Comparison of ENCODE assay signal across 9 cellular contexts in the genomic region with DNA sequence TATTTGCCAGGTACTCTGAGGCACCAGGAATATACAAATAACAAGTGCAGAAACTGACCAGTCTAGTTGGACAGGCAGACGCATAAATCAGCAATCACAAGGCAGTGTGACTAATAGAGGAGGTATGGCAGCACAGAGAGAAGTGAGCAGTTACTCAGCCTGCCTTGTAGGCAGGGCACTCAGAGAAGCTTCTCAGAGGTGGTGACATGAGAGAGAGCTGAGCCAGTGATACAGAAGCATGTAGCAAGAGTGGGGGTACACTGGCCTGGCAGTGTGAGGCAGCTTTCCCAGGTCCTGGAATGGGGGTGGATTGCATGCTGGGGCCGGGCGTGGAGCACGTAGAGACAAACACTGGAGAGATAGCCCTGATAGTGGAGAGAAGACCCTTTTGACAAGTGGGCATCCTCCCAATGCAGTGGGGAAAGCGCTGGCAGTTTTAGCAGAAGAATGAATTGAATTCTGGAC. TPM values are rescaled to one million over a fixed set of nuclear protein-coding genes. Genes with fewer than 3 reads are reported as not detected.
DNase-seq lines count a peak whose midpoint lies in the region; ATAC-seq and TF ChIP-seq lines count a peak whose summit lies in the region.
"Had no signal": no experiment of that assay in that cellular context is flagged by ENCODE, and none has a peak within 500 bp of the region (broad histone marks: within the 10 kb centered on the region; RNA-seq: fewer than 3 reads in every experiment).

No MANE protein-coding gene starts in this region.

- H3K27me3 ChIP-seq in ascending aorta (no peaks in the 10 kb centered on the region), hepatocyte (no peaks in the 10 kb centered on the region)

- POLR2A ChIA-PET in HEK293 (lab: Yijun Ruan, JAX) = interaction anchor here (0.6 to 3.1 kb wide), 6 partner anchors 8 to 94 kb away, joined by 3 to 17 read pairs (median 5); a partner anchor contains a TSS

- DNase-seq in ascending aorta (ENCODE audit: low spot score in 2 of 2) (peak; percentile 66 to 91), hepatocyte (ENCODE audit: low spot score) (peak; percentile 89), SHP77 (lab: John Stamatoyannopoulos, UW) (no peak)
- DNase-seq in effector CD4-positive, alpha-beta T cell = no peak
- DNase-seq: naive thymus-derived CD8-positive, alpha-beta T cell had no signal

- ATAC-seq in HG02870 (IDR thresholded peaks at IDR 0.05; ENCODE audit: unreplicated experiment) (no peak), GM19455 (IDR thresholded peaks at IDR 0.05; ENCODE audit: unreplicated experiment) (no peak)
- ATAC-seq: naive thymus-derived CD8-positive, alpha-beta T cell had no signal

- H3K4me2 ChIP-seq in hepatocyte = peak overlapping the region; percentile 41

- WGBS in hepatocyte (ENCODE audit: low lambda C conversion rate, missing lambda C conversion rate) = 51% methylated on average over 5 of the region's 5 CpGs

- no peak for TF ChIP-seq CTCF in HEK293 (tag by site-specific recombination; IDR thresholded peaks at IDR 0.05)
- no peak for TF ChIP-seq CTCF in ascending aorta (IDR thresholded peaks at IDR 0.05)
- TF ChIP-seq CTCF in hepatocyte (IDR thresholded peaks at IDR 0.05; ENCODE audit: poor library complexity) = no peak

- H3K4me3 ChIP-seq in HEK293 (ENCODE audit: low read depth, low read length) (no peak overlapping the region), ascending aorta (peak overlapping the region; percentile 10 to 23), hepatocyte (no peak overlapping the region)

- H3K79me2 ChIP-seq in hepatocyte = peaks cover 3% of the 10 kb centered on the region

- intact Hi-C loops in ascending aorta (cut with DNase I) = no loop called here

- H3K4me1 ChIP-seq in HEK293 (ENCODE audit: control insufficient read depth, insufficient read depth, low read length) = peaks cover 15% of the 10 kb centered on the region
- peaks cover 21 to 45% of the 10 kb centered on the region in 2 donors for H3K4me1 ChIP-seq in ascending aorta
- peaks cover 39% of the 10 kb centered on the region for H3K4me1 ChIP-seq in hepatocyte (ENCODE audit: insufficient read depth)

- no peak overlapping the region for H2AFZ ChIP-seq in hepatocyte

- H3K27ac ChIP-seq in HEK293 (ENCODE audit: extremely low read depth, low read depth, low read length) (no peak overlapping the region), ascending aorta (peak overlapping the region; percentile 95 to 97), hepatocyte (peak overlapping the region; percentile 93), temporal lobe (ENCODE audit: low read depth, low read length) (peak overlapping the region; percentile 96)

- H3K36me3 ChIP-seq in HEK293 (ENCODE audit: control insufficient read depth in 2 of 2, insufficient read depth in 1 of 2, low read length in 2 of 2) (peaks cover 0 to 22% of the 10 kb centered on the region in 2 experiments; a peak in 1 of 3 replicates), ascending aorta (peaks cover 16 to 22% of the 10 kb centered on the region in 2 donors), hepatocyte (replicated peaks; ENCODE audit: insufficient read depth, low read depth) (no peaks in the 10 kb centered on the region)

- H4K20me1 ChIP-seq in hepatocyte (ENCODE audit: insufficient read depth, poor library complexity, severe bottlenecking) = peaks cover under 1% of the 10 kb centered on the region

- no peaks in the 10 kb centered on the region for H3K9me3 ChIP-seq in HEK293 (ENCODE audit: control insufficient read depth, insufficient read depth, low read depth, low read length)
- H3K9me3 ChIP-seq in ascending aorta = no peaks in the 10 kb centered on the region
- no peaks in the 10 kb centered on the region for H3K9me3 ChIP-seq in hepatocyte (ENCODE audit: low read depth)

- H3K9me2 ChIP-seq in hepatocyte (replicated peaks; ENCODE audit: insufficient read depth) = no peaks in the 10 kb centered on the region

- CTCF ChIA-PET in HEK293 (lab: Yijun Ruan, JAX) = interaction anchor here (1.0 to 7.2 kb wide), 5 partner anchors 11 to 51 kb away, joined by 3 to 56 read pairs (median 8); no protein-coding TSS in a partner anchor

TF ChIP-seq in HEK293, 187 proteins besides CTCF, POLR2A, EP300 and RAD21 (continues in another document):
- peak; percentile 50; the same call in 1 of the 2 replicates for TF ChIP-seq ZBTB17 (tag by site-specific recombination; IDR thresholded peaks at IDR 0.05)
- no peak for TF ChIP-seq ZNF146 (tag by site-specific recombination; IDR thresholded peaks at IDR 0.05)
- TF ChIP-seq ZNF629 (tag by site-specific recombination; IDR thresholded peaks at IDR 0.05) = peak; percentile 46; the same call in 1 of the 2 replicates
- TF ChIP-seq, protein P1, sequence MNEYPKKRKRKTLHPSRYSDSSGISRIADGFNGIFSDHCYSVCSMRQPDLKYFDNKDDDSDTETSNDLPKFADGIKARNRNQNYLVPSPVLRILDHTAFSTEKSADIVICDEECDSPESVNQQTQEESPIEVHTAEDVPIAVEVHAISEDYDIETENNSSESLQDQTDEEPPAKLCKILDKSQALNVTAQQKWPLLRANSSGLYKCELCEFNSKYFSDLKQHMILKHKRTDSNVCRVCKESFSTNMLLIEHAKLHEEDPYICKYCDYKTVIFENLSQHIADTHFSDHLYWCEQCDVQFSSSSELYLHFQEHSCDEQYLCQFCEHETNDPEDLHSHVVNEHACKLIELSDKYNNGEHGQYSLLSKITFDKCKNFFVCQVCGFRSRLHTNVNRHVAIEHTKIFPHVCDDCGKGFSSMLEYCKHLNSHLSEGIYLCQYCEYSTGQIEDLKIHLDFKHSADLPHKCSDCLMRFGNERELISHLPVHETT (tag by site-specific recombination; IDR thresholded peaks at IDR 0.05) = 0 out of 2 replicates have a peak, but pooled peaks have one; percentile 34
- peak; percentile 56; the same call in 1 of the 2 replicates for TF ChIP-seq ZNF366 (tag by site-specific recombination; conservative IDR thresholded peaks at IDR 0.05)
- TF ChIP-seq ZNF16 (tag by site-specific recombination; IDR thresholded peaks at IDR 0.05; ENCODE audit: low read depth) = no peak
- TF ChIP-seq, protein P2, sequence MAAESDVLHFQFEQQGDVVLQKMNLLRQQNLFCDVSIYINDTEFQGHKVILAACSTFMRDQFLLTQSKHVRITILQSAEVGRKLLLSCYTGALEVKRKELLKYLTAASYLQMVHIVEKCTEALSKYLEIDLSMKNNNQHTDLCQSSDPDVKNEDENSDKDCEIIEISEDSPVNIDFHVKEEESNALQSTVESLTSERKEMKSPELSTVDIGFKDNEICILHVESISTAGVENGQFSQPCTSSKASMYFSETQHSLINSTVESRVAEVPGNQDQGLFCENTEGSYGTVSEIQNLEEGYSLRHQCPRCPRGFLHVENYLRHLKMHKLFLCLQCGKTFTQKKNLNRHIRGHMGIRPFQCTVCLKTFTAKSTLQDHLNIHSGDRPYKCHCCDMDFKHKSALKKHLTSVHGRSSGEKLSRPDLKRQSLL (tag by site-specific recombination; IDR thresholded peaks at IDR 0.05) = no peak
- TF ChIP-seq, protein P3, sequence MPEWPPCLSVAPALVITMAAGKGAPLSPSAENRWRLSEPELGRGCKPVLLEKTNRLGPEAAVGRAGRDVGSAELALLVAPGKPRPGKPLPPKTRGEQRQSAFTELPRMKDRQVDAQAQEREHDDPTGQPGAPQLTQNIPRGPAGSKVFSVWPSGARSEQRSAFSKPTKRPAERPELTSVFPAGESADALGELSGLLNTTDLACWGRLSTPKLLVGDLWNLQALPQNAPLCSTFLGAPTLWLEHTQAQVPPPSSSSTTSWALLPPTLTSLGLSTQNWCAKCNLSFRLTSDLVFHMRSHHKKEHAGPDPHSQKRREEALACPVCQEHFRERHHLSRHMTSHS (tag by site-specific recombination; IDR thresholded peaks at IDR 0.05) = no peak
- TF ChIP-seq GLIS1 (tag by site-specific recombination; IDR thresholded peaks at IDR 0.05) = peak; percentile 56
- TF ChIP-seq FEZF1 (tag by site-specific recombination; IDR thresholded peaks at IDR 0.05) = peak; percentile 91
- TF ChIP-seq, protein P4, sequence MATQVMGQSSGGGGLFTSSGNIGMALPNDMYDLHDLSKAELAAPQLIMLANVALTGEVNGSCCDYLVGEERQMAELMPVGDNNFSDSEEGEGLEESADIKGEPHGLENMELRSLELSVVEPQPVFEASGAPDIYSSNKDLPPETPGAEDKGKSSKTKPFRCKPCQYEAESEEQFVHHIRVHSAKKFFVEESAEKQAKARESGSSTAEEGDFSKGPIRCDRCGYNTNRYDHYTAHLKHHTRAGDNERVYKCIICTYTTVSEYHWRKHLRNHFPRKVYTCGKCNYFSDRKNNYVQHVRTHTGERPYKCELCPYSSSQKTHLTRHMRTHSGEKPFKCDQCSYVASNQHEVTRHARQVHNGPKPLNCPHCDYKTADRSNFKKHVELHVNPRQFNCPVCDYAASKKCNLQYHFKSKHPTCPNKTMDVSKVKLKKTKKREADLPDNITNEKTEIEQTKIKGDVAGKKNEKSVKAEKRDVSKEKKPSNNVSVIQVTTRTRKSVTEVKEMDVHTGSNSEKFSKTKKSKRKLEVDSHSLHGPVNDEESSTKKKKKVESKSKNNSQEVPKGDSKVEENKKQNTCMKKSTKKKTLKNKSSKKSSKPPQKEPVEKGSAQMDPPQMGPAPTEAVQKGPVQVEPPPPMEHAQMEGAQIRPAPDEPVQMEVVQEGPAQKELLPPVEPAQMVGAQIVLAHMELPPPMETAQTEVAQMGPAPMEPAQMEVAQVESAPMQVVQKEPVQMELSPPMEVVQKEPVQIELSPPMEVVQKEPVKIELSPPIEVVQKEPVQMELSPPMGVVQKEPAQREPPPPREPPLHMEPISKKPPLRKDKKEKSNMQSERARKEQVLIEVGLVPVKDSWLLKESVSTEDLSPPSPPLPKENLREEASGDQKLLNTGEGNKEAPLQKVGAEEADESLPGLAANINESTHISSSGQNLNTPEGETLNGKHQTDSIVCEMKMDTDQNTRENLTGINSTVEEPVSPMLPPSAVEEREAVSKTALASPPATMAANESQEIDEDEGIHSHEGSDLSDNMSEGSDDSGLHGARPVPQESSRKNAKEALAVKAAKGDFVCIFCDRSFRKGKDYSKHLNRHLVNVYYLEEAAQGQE (tag by site-specific recombination; IDR thresholded peaks at IDR 0.05) = peak; percentile 28; the same call in 1 of the 2 replicates
- TF ChIP-seq YY1 (tag by site-specific recombination; IDR thresholded peaks at IDR 0.05) = no peak
- TF ChIP-seq ZEB2 (tag by site-specific recombination; IDR thresholded peaks at IDR 0.05) = 0 out of 2 replicates have a peak, but pooled peaks have one; percentile 17
- no peak for TF ChIP-seq ZSCAN23 (tag by site-specific recombination; IDR thresholded peaks at IDR 0.05)

RNA-seq across cellular contexts. Expression of a gene that starts 7.8 kb away (rescaled TPM):
- 111 TPM for total RNA-seq in ascending aorta
- total RNA-seq in hepatocyte = 24.4 and 30.2 TPM in 2 replicates
- polyA plus RNA-seq in hepatocyte = 62.9 and 64.6 TPM in 2 replicates
- 7.1 TPM for total RNA-seq in temporal lobe
- polyA plus RNA-seq: naive thymus-derived CD8-positive, alpha-beta T cell had no signal

RNA-seq across cellular contexts. Expression of a gene that starts 39.7 kb away (rescaled TPM):
- total RNA-seq in ascending aorta (not detected), hepatocyte (2.6 and 4.1 TPM in 2 replicates), temporal lobe (not detected)
- 4.2 and 12.4 TPM in 2 replicates for polyA plus RNA-seq in hepatocyte
- total RNA-seq: naive thymus-derived CD8-positive, alpha-beta T cell had no signal
- polyA plus RNA-seq: naive thymus-derived CD8-positive, alpha-beta T cell had no signal

RNA-seq across cellular contexts. Expression of a gene that starts 45.7 kb away (rescaled TPM):
- total RNA-seq in ascending aorta (948 TPM), hepatocyte (76.0 and 101 TPM in 2 replicates), temporal lobe (23.1 TPM)
- polyA plus RNA-seq in hepatocyte = 47.6 and 50.9 TPM in 2 replicates

Comparison
In these comparisons a context has a peak if more than half of its experiments do, and no peak if none do; other contexts are left out.
1. H3K4me3 ChIP-seq: peak in ascending aorta (2 of 2); none in HEK293 (single experiment) and hepatocyte (single experiment).
2. DNase-seq: peak in ascending aorta (2 of 2) and hepatocyte (single experiment); none in SHP77 (0 of 2) and effector CD4-positive, alpha-beta T cell (single experiment).